ENCODE assay signal across 18 cellular contexts in genomic region chr6:9020001-9020400, GRCh38.
DNase-seq lines count a peak whose midpoint lies in the region; ATAC-seq and TF ChIP-seq lines count a peak whose summit lies in the region.
"Had no signal": no experiment of that assay in that cellular context is flagged by ENCODE, and none has a peak within 500 bp of the region (broad histone marks: within the 10 kb centered on the region; RNA-seq: fewer than 3 reads in every experiment).

No MANE protein-coding gene starts in this region.

- no peak overlapping the region for H3K4me3 ChIP-seq in GM23248
- H3K4me3 ChIP-seq in MG63, result no peak overlapping the region
- H3K4me3 ChIP-seq in suprapubic skin, result no peak overlapping the region
- H3K4me3 ChIP-seq: HAP-1 had no signal

- no peaks in the 10 kb centered on the region for H4K20me1 ChIP-seq in GM23248 (ENCODE audit: insufficient read depth)

- no peaks in the 10 kb centered on the region for H3K79me2 ChIP-seq in GM23248 (ENCODE audit: insufficient read depth)

- peak overlapping the region; percentile 27 for H3K4me2 ChIP-seq in GM23248 (ENCODE audit: unreplicated experiment)

- H3K27ac ChIP-seq in GM23248 (no peak overlapping the region), suprapubic skin (no peak overlapping the region)
- H3K27ac ChIP-seq: HL-60 had no signal

- WGBS in GM23248 (ENCODE audit: low coverage in 1 of 2, low lambda C conversion rate in 2 of 2, missing lambda C conversion rate in 2 of 2), 2 experiments, result 20 to 26% methylated on average over 4 of the region's 4 CpGs
- WGBS in suprapubic skin, result 59% methylated on average over 4 of the region's 4 CpGs

- no peak for TF ChIP-seq CTCF in suprapubic skin (IDR thresholded peaks at IDR 0.05)

- H3K36me3 ChIP-seq in GM23248 (ENCODE audit: low read depth) (no peaks in the 10 kb centered on the region), MG63 (no peaks in the 10 kb centered on the region), suprapubic skin (no peaks in the 10 kb centered on the region)
- H3K36me3 ChIP-seq: BE2C, HAP-1 had no signal

- DNase-seq in GM23248, result peak; percentile 61
- peak; percentile 11 for DNase-seq in MG63
- DNase-seq in fibroblast of peridontal ligament (ENCODE audit: extremely low read depth), result peak; percentile 2
- no peak for DNase-seq in SHP77 (lab: John Stamatoyannopoulos, UW)
- no peak for DNase-seq in suprapubic skin (ENCODE audit: low spot score in 2 of 2)
- DNase-seq: BE2C; C1 segment of cervical spinal cord; CD4-positive, CD25-positive, alpha-beta regulatory T cell; CD8-positive, alpha-beta memory T cell; COR-L47; DMS 273 treated with DMSO at 0.1 percent for 48 hours; DMS53; DND-41; EL; IMR-90 had no signal

- H2AFZ ChIP-seq in GM23248, result peak overlapping the region; percentile 34; the same call in 1 of the 2 replicates

- TF ChIP-seq POLR2A in suprapubic skin (IDR thresholded peaks at IDR 0.05), result no peak

- TF ChIP-seq EP300 in suprapubic skin (IDR thresholded peaks at IDR 0.05), result no peak

- ATAC-seq in HG02884 (IDR thresholded peaks at IDR 0.05; ENCODE audit: unreplicated experiment), result no peak

- no peaks in the 10 kb centered on the region for H3K27me3 ChIP-seq in GM23248 (replicated peaks; ENCODE audit: insufficient read depth)
- H3K27me3 ChIP-seq in MG63, result no peaks in the 10 kb centered on the region
- H3K27me3 ChIP-seq in suprapubic skin, result no peaks in the 10 kb centered on the region
- H3K27me3 ChIP-seq: BE2C had no signal

- in situ Hi-C loops in GM23248 (cut with MboI), result no loop called here

- H3K9ac ChIP-seq in GM23248, result no peak overlapping the region

- no peaks in the 10 kb centered on the region for H3K4me1 ChIP-seq in GM23248 (ENCODE audit: insufficient read depth)
- H3K4me1 ChIP-seq in suprapubic skin, result no peaks in the 10 kb centered on the region
- H3K4me1 ChIP-seq: BE2C, HAP-1 had no signal

- H3F3A ChIP-seq in GM23248 (ENCODE audit: insufficient read depth), result no peaks in the 10 kb centered on the region

- no peaks in the 10 kb centered on the region for H3K9me2 ChIP-seq in GM23248 (ENCODE audit: insufficient read depth)

- H3K9me3 ChIP-seq in GM23248 (ENCODE audit: low read depth) (no peaks in the 10 kb centered on the region), MG63 (no peaks in the 10 kb centered on the region), suprapubic skin (no peaks in the 10 kb centered on the region)
- H3K9me3 ChIP-seq: BE2C, HAP-1 had no signal

Comparison
In these comparisons a context has a peak if more than half of its experiments do, and no peak if none do; other contexts are left out.
1. DNase-seq: peak in GM23248 (single experiment), MG63 (single experiment) and fibroblast of peridontal ligament (single experiment); none in SHP77 (0 of 2) and suprapubic skin (0 of 2).